1 cellular context compared by ENCODE assay signal in the genomic region with DNA sequence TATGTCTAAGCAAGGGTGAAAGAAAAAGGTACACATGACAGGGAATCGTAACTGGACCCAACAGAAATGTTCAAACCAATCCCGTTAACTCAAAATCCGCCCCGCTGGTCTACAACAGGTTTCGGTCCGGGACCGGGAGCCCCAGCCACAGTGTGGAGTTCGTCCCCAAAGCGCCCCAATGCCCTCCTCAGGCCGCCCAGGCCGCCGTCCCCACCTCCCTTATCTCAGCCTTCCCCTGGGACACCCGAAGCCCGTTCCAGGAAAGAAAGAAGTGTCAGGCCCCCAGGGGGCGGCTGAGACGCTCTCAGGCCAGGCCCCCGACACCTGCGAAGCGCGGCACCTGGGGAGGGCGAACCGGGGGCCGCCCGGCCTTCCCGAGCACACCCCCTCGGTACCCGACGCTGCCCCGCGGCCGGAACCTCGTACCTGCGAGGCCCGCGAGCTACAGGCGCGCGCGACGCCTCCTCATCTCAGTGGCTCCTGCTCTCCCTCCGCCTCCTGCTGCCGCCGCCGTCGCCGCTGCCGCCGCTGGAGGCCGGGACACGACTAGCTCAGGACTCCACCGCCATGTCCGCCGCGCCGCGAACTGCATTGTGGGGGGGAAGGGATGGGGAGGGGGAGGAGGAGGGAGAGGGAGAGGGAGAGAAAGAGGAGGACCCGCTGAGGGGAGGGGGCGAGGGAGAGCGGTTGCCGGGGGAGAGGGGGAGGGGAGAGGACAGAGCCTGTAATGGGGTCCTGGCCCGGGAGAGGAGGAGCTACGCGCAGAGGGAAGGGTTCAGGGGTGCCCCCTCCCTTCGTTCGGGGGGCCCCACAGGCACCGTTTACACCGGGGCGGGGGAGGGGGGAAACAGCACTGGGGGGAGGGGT.
TF ChIP-seq lines count a peak whose summit lies in the region.

A gene with protein sequence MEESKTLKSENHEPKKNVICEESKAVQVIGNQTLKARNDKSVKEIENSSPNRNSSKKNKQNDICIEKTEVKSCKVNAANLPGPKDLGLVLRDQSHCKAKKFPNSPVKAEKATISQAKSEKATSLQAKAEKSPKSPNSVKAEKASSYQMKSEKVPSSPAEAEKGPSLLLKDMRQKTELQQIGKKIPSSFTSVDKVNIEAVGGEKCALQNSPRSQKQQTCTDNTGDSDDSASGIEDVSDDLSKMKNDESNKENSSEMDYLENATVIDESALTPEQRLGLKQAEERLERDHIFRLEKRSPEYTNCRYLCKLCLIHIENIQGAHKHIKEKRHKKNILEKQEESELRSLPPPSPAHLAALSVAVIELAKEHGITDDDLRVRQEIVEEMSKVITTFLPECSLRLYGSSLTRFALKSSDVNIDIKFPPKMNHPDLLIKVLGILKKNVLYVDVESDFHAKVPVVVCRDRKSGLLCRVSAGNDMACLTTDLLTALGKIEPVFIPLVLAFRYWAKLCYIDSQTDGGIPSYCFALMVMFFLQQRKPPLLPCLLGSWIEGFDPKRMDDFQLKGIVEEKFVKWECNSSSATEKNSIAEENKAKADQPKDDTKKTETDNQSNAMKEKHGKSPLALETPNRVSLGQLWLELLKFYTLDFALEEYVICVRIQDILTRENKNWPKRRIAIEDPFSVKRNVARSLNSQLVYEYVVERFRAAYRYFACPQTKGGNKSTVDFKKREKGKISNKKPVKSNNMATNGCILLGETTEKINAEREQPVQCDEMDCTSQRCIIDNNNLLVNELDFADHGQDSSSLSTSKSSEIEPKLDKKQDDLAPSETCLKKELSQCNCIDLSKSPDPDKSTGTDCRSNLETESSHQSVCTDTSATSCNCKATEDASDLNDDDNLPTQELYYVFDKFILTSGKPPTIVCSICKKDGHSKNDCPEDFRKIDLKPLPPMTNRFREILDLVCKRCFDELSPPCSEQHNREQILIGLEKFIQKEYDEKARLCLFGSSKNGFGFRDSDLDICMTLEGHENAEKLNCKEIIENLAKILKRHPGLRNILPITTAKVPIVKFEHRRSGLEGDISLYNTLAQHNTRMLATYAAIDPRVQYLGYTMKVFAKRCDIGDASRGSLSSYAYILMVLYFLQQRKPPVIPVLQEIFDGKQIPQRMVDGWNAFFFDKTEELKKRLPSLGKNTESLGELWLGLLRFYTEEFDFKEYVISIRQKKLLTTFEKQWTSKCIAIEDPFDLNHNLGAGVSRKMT (N-terminal part only) (minus strand): TSS at position 588 of the 867 bp plus-strand sequence. CDS start 26,812 bp downstream, outside the sequence.

TF ChIP-seq in WTC11, 78 proteins besides CTCF, POLR2A, EP300 and RAD21 (continued from another document and continues in another):
- TF ChIP-seq JUN (CRISPR knock-in tag; IDR thresholded peaks at IDR 0.05): peak; percentile 25; the same call in 1 of the 2 replicates
- TF ChIP-seq USF1 (CRISPR knock-in tag; IDR thresholded peaks at IDR 0.05): no peak; the same call in 1 of the 2 replicates
- TF ChIP-seq ATF6 (CRISPR knock-in tag; IDR thresholded peaks at IDR 0.05): no peak
- TF ChIP-seq IRF1 (CRISPR knock-in tag; IDR thresholded peaks at IDR 0.05): no peak
- TF ChIP-seq NFE2L1 (CRISPR knock-in tag; IDR thresholded peaks at IDR 0.05): peak; percentile 62; the same call in 1 of the 2 replicates
- peak; percentile 45; the same call in 1 of the 2 replicates for TF ChIP-seq ZNF423 (CRISPR knock-in tag; IDR thresholded peaks at IDR 0.05)
- peak; percentile 33; the same call in 1 of the 2 replicates for TF ChIP-seq GABPB1 (CRISPR knock-in tag; IDR thresholded peaks at IDR 0.05)
- peak; percentile 60; the same call in 1 of the 2 replicates for TF ChIP-seq FOXK1 (CRISPR knock-in tag; IDR thresholded peaks at IDR 0.05)
- peak; percentile 69; the same call in 1 of the 2 replicates for TF ChIP-seq ZBTB43 (CRISPR knock-in tag; IDR thresholded peaks at IDR 0.05)
- TF ChIP-seq, protein P1, sequence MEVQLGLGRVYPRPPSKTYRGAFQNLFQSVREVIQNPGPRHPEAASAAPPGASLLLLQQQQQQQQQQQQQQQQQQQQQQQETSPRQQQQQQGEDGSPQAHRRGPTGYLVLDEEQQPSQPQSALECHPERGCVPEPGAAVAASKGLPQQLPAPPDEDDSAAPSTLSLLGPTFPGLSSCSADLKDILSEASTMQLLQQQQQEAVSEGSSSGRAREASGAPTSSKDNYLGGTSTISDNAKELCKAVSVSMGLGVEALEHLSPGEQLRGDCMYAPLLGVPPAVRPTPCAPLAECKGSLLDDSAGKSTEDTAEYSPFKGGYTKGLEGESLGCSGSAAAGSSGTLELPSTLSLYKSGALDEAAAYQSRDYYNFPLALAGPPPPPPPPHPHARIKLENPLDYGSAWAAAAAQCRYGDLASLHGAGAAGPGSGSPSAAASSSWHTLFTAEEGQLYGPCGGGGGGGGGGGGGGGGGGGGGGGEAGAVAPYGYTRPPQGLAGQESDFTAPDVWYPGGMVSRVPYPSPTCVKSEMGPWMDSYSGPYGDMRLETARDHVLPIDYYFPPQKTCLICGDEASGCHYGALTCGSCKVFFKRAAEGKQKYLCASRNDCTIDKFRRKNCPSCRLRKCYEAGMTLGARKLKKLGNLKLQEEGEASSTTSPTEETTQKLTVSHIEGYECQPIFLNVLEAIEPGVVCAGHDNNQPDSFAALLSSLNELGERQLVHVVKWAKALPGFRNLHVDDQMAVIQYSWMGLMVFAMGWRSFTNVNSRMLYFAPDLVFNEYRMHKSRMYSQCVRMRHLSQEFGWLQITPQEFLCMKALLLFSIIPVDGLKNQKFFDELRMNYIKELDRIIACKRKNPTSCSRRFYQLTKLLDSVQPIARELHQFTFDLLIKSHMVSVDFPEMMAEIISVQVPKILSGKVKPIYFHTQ (CRISPR knock-in tag; IDR thresholded peaks at IDR 0.05): no peak
- TF ChIP-seq, protein P2, sequence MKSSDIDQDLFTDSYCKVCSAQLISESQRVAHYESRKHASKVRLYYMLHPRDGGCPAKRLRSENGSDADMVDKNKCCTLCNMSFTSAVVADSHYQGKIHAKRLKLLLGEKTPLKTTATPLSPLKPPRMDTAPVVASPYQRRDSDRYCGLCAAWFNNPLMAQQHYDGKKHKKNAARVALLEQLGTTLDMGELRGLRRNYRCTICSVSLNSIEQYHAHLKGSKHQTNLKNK (CRISPR knock-in tag; IDR thresholded peaks at IDR 0.05): no peak
- no peak for TF ChIP-seq ZNF121 (CRISPR knock-in tag; IDR thresholded peaks at IDR 0.05)
- TF ChIP-seq ZNF263 (CRISPR knock-in tag; IDR thresholded peaks at IDR 0.05; ENCODE audit: low read depth): no peak
- no peak for TF ChIP-seq MXD4 (CRISPR knock-in tag; IDR thresholded peaks at IDR 0.05; ENCODE audit: borderline replicate concordance)
- no peak for TF ChIP-seq TEAD4 (CRISPR knock-in tag; IDR thresholded peaks at IDR 0.05)
- TF ChIP-seq, protein P3, sequence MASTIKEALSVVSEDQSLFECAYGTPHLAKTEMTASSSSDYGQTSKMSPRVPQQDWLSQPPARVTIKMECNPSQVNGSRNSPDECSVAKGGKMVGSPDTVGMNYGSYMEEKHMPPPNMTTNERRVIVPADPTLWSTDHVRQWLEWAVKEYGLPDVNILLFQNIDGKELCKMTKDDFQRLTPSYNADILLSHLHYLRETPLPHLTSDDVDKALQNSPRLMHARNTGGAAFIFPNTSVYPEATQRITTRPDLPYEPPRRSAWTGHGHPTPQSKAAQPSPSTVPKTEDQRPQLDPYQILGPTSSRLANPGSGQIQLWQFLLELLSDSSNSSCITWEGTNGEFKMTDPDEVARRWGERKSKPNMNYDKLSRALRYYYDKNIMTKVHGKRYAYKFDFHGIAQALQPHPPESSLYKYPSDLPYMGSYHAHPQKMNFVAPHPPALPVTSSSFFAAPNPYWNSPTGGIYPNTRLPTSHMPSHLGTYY (CRISPR knock-in tag; IDR thresholded peaks at IDR 0.05): no peak
- TF ChIP-seq, protein P4, sequence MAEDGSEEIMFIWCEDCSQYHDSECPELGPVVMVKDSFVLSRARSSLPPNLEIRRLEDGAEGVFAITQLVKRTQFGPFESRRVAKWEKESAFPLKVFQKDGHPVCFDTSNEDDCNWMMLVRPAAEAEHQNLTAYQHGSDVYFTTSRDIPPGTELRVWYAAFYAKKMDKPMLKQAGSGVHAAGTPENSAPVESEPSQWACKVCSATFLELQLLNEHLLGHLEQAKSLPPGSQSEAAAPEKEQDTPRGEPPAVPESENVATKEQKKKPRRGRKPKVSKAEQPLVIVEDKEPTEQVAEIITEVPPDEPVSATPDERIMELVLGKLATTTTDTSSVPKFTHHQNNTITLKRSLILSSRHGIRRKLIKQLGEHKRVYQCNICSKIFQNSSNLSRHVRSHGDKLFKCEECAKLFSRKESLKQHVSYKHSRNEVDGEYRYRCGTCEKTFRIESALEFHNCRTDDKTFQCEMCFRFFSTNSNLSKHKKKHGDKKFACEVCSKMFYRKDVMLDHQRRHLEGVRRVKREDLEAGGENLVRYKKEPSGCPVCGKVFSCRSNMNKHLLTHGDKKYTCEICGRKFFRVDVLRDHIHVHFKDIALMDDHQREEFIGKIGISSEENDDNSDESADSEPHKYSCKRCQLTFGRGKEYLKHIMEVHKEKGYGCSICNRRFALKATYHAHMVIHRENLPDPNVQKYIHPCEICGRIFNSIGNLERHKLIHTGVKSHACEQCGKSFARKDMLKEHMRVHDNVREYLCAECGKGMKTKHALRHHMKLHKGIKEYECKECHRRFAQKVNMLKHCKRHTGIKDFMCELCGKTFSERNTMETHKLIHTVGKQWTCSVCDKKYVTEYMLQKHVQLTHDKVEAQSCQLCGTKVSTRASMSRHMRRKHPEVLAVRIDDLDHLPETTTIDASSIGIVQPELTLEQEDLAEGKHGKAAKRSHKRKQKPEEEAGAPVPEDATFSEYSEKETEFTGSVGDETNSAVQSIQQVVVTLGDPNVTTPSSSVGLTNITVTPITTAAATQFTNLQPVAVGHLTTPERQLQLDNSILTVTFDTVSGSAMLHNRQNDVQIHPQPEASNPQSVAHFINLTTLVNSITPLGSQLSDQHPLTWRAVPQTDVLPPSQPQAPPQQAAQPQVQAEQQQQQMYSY (CRISPR knock-in tag; IDR thresholded peaks at IDR 0.05): no peak
- TF ChIP-seq, protein P5, sequence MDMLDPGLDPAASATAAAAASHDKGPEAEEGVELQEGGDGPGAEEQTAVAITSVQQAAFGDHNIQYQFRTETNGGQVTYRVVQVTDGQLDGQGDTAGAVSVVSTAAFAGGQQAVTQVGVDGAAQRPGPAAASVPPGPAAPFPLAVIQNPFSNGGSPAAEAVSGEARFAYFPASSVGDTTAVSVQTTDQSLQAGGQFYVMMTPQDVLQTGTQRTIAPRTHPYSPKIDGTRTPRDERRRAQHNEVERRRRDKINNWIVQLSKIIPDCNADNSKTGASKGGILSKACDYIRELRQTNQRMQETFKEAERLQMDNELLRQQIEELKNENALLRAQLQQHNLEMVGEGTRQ (CRISPR knock-in tag; IDR thresholded peaks at IDR 0.05): no peak
- TF ChIP-seq, protein P6, sequence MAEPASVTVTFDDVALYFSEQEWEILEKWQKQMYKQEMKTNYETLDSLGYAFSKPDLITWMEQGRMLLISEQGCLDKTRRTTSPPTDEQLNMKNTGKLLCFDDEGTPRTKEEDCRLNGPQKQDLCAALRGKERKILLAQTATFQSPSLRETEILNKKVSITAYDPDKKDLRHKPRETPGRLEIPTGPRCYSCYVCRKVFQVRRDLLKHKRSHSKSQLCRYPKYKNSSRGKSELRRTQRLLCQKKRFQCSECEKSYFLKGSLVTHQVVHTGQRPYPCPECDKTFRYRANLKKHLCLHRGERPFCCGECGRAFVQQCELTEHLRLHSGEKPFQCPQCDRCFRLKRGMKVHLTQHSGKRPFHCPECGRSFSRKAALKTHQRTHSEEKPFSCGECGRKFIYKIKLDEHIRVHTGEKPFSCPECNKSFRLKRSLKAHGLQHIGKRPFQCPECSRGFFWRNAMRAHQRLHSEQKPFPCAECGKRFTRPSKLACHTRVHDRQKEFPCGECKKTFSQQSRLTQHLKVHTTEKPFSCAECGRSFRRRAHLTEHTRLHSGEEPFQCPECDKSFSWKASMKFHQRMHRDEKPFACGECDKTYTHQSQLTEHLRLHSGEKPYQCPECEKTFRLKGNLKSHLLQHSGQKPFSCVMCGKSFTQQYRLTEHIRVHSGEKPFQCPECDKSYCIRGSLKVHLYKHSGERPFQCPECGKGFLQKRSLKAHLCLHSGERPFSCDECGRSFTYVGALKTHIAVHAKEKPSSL (CRISPR knock-in tag; conservative IDR thresholded peaks at IDR 0.05): no peak
- TF ChIP-seq ZNF138 (CRISPR knock-in tag; conservative IDR thresholded peaks at IDR 0.05): no peak
- no peak; the same call in 1 of the 2 replicates for TF ChIP-seq ELF4 (CRISPR knock-in tag; IDR thresholded peaks at IDR 0.05; ENCODE audit: low read depth)
- no peak; the same call in 1 of the 2 replicates for TF ChIP-seq TP53 (CRISPR knock-in tag; IDR thresholded peaks at IDR 0.05)
- 0 out of 2 replicates have a peak, but pooled peaks have one; percentile 25 for TF ChIP-seq MYBL2 (CRISPR knock-in tag; IDR thresholded peaks at IDR 0.05)
- TF ChIP-seq KAT7 (CRISPR knock-in tag; IDR thresholded peaks at IDR 0.05; ENCODE audit: borderline replicate concordance): 0 out of 2 replicates have a peak, but pooled peaks have one; percentile 21
